Comparison of ENCODE assay signal across 9 cellular contexts in the genomic region with DNA sequence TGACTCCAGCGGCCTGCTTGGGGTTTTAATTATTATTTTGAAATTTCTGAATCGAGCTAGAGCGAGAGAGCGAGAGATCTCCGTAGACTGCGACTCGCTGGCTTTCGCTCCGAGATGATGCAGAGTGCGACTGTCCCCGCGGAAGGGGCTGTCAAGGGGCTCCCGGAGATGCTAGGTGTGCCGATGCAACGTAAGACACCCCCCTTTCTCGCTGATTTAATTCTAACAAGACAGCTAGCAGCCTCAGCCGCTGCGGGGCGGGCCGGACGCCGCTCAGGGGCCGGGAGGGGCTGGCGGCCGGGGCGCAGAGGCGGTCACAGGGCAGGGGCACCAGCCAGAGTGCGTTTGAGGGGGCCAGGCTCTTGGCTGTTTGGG. TPM values are rescaled to one million over a fixed set of nuclear protein-coding genes. Genes with fewer than 3 reads are reported as not detected.
DNase-seq lines count a peak whose midpoint lies in the region; ATAC-seq and TF ChIP-seq lines count a peak whose summit lies in the region.
"Had no signal": no experiment of that assay in that cellular context is flagged by ENCODE, and none has a peak within 500 bp of the region (broad histone marks: within the 10 kb centered on the region; RNA-seq: fewer than 3 reads in every experiment).

No MANE protein-coding gene starts in this region.

- H4K5ac ChIP-seq in H9 (ENCODE audit: insufficient read length, low read depth, low read length) = no peak overlapping the region

- H4K8ac ChIP-seq in H9 (replicated peaks; ENCODE audit: insufficient read length, low read depth, low read length) = no peak overlapping the region

- H3K4ac ChIP-seq in H9 (ENCODE audit: low read depth, low read length) = no peak overlapping the region

- H3K79me1 ChIP-seq in H9 (ENCODE audit: insufficient read depth, low read depth, low read length, poor library complexity, severe bottlenecking) = no peaks in the 10 kb centered on the region

- H3K9ac ChIP-seq in H9 (ENCODE audit: extremely low read depth, insufficient read length, low read length) = no peak overlapping the region

- H3K27me3 ChIP-seq in H9 (ENCODE audit: insufficient read depth, low read length) = peaks cover 62% of the 10 kb centered on the region
- peaks cover 98% of the 10 kb centered on the region for H3K27me3 ChIP-seq in lower lobe of right lung (ENCODE audit: low read depth)
- H3K27me3 ChIP-seq in vagina = peaks cover 51% of the 10 kb centered on the region

- H2BK15ac ChIP-seq in H9 (ENCODE audit: low read depth, low read length) = no peak overlapping the region

- H2AFZ ChIP-seq in H9 (ENCODE audit: low read length) = no peak overlapping the region

- TF ChIP-seq CTCF in AG04449 (IDR thresholded peaks at IDR 0.05; ENCODE audit: insufficient read depth, low read length, missing control alignments) (no peak), H9 (conservative IDR thresholded peaks at IDR 0.05) (no peak), lower lobe of right lung (IDR thresholded peaks at IDR 0.05) (no peak), vagina (IDR thresholded peaks at IDR 0.05) (no peak)

- H3K4me3 ChIP-seq in AG04449 (ENCODE audit: low read depth, low read length) = peak overlapping the region; percentile 52
- peak overlapping the region; percentile 70 for H3K4me3 ChIP-seq in lower lobe of right lung
- H3K4me3 ChIP-seq in vagina = peak overlapping the region; percentile 52 to 66

- H2BK12ac ChIP-seq in H9 (ENCODE audit: insufficient read length, low read depth, low read length) = no peak overlapping the region

- peak overlapping the region; percentile 63 to 89 for H3K4me3 Mint-ChIP-seq in H9
- H3K4me3 Mint-ChIP-seq in activated naive CD4-positive, alpha-beta T cell treated with anti-CD3 and anti-CD28 coated beads, Interleukin-2, amount 50 U/mL, for 24 hours = peak overlapping the region; percentile 80

- no peak overlapping the region for H3K14ac ChIP-seq in H9 (ENCODE audit: insufficient read depth, low read length)

- POLR2A ChIA-PET in AG04449 (lab: Yijun Ruan, JAX) = no interaction called here

- H3K23me2 ChIP-seq in H9 (ENCODE audit: insufficient read length, low read depth, low read length, poor library complexity, severe bottlenecking) = peaks cover 36% of the 10 kb centered on the region

- no peak overlapping the region for H2AK5ac ChIP-seq in H9 (ENCODE audit: insufficient read length, low read length)

- no peaks in the 10 kb centered on the region for H3K9me3 ChIP-seq in H9 (ENCODE audit: control insufficient read depth, low read depth, low read length)
- no peaks in the 10 kb centered on the region for H3K9me3 ChIP-seq in lower lobe of right lung
- H3K9me3 ChIP-seq in vagina = no peaks in the 10 kb centered on the region

- H3K27me3 Mint-ChIP-seq in H9 (ENCODE audit: low read depth) = peaks cover 93% of the 10 kb centered on the region
- H3K27me3 Mint-ChIP-seq in activated naive CD4-positive, alpha-beta T cell treated with anti-CD3 and anti-CD28 coated beads, Interleukin-2, amount 50 U/mL, for 24 hours = peaks cover 54% of the 10 kb centered on the region

- H3K23ac ChIP-seq in H9 (ENCODE audit: insufficient read length, low read depth, low read length) = no peak overlapping the region

- no peaks in the 10 kb centered on the region for H3K36me3 ChIP-seq in lower lobe of right lung
- no peaks in the 10 kb centered on the region for H3K36me3 ChIP-seq in vagina

- no CpG with 5 or more reads among the region's 28 CpGs for WGBS in H9 (ENCODE audit: extremely low coverage, insufficient read length, low lambda C conversion rate)

- H3K27ac ChIP-seq in H9 (ENCODE audit: insufficient read length, low read depth, low read length) = no peak overlapping the region
- H3K27ac ChIP-seq in lower lobe of right lung = no peak overlapping the region
- no peak overlapping the region for H3K27ac ChIP-seq in vagina

- peak overlapping the region; percentile 76 for H3K4me2 ChIP-seq in H9 (ENCODE audit: insufficient read depth, insufficient read length, low read length)

- no peak overlapping the region for H2BK5ac ChIP-seq in H9 (ENCODE audit: insufficient read length, low read length)

- no peak for TF ChIP-seq POLR2A in vagina (IDR thresholded peaks at IDR 0.05)

- peaks cover 0 to 2% (median 0%) of the 10 kb centered on the region in 3 experiments; a peak in 1 of 7 replicates for H3K36me3 Mint-ChIP-seq in H9 (ENCODE audit: insufficient read depth in 1 of 3, low read depth in 3 of 3)
- H3K36me3 Mint-ChIP-seq in activated naive CD4-positive, alpha-beta T cell treated with anti-CD3 and anti-CD28 coated beads, Interleukin-2, amount 50 U/mL, for 24 hours = no peaks in the 10 kb centered on the region

- no peak for DNase-seq in AG04449 (ENCODE audit: low read depth, low spot score)
- no peak for DNase-seq in H9
- no peak for DNase-seq in lower lobe of right lung
- DNase-seq in vagina (ENCODE audit: extremely low spot score in 2 of 2) = no peak
- DNase-seq in SK-N-DZ (ENCODE audit: low spot score) = no peak
- no peak for DNase-seq in hippocampal formation (lab: John Stamatoyannopoulos, UW)
- no peak for DNase-seq in NCI-H2107 (lab: John Stamatoyannopoulos, UW)

- H3K56ac ChIP-seq in H9 (ENCODE audit: insufficient read length, low read depth, low read length) = no peak overlapping the region

- H4K91ac ChIP-seq in H9 (ENCODE audit: insufficient read length, low read depth, low read length) = no peak overlapping the region

- intact Hi-C loops in lower lobe of right lung (cut with DNase I) = no loop called here
- intact Hi-C loops in vagina (cut with DNase I) = no loop called here

- peaks cover 37 to 42% of the 10 kb centered on the region in 2 experiments for H3K4me1 Mint-ChIP-seq in H9
- peaks cover 32% of the 10 kb centered on the region for H3K4me1 Mint-ChIP-seq in activated naive CD4-positive, alpha-beta T cell treated with anti-CD3 and anti-CD28 coated beads, Interleukin-2, amount 50 U/mL, for 24 hours

- ATAC-seq in lower lobe of right lung = peak in 1 of 2 donors; percentile 3

- no peaks in the 10 kb centered on the region for H3K79me2 ChIP-seq in H9 (ENCODE audit: insufficient read depth, low read length)

- no peak overlapping the region for H2BK120ac ChIP-seq in H9 (ENCODE audit: low read depth, low read length, poor library complexity, severe bottlenecking)

- no peaks in the 10 kb centered on the region for H4K20me1 ChIP-seq in H9 (ENCODE audit: control insufficient read depth, insufficient read depth, insufficient read length)

- no peak overlapping the region for H3K18ac ChIP-seq in H9 (ENCODE audit: insufficient read length, low read depth, low read length)

- peaks cover 3 to 5% of the 10 kb centered on the region in 2 experiments; a peak in 3 of 5 replicates for H3K9me3 Mint-ChIP-seq in H9
- H3K9me3 Mint-ChIP-seq in activated naive CD4-positive, alpha-beta T cell treated with anti-CD3 and anti-CD28 coated beads, Interleukin-2, amount 50 U/mL, for 24 hours = no peaks in the 10 kb centered on the region

- H3K4me1 ChIP-seq in H9 (ENCODE audit: insufficient read depth, low read length) = peaks cover 10% of the 10 kb centered on the region; the same call in 1 of the 2 replicates
- H3K4me1 ChIP-seq in lower lobe of right lung = peaks cover 57% of the 10 kb centered on the region
- H3K4me1 ChIP-seq in vagina = peaks cover 56% of the 10 kb centered on the region

- no peak overlapping the region for H2BK20ac ChIP-seq in H9 (ENCODE audit: low read depth, low read length, poor library complexity, severe bottlenecking)

- CTCF ChIA-PET in AG04449 (lab: Yijun Ruan, JAX) = interaction anchor here (1.2 to 1.7 kb wide), 2 partner anchors 251 to 253 kb away, joined by 4 to 5 read pairs; no protein-coding TSS in a partner anchor

- H3K27ac Mint-ChIP-seq in H9 = no peak overlapping the region
- H3K27ac Mint-ChIP-seq in activated naive CD4-positive, alpha-beta T cell treated with anti-CD3 and anti-CD28 coated beads, Interleukin-2, amount 50 U/mL, for 24 hours = no peak overlapping the region

- H3T11ph ChIP-seq in H9 (ENCODE audit: low read length) = no peak overlapping the region

RNA-seq across cellular contexts. Expression of a gene that starts 0.3 kb away (rescaled TPM):
- total RNA-seq in H9 (2021) = 1.9 and 2.0 TPM in 2 replicates
- not detected for total RNA-seq in lower lobe of right lung
- total RNA-seq in vagina = 0.98 TPM
- 0.50 and 0.63 TPM in 2 replicates for polyA plus RNA-seq in SK-N-DZ (2014; cell fraction: cytosol; rRNA removed)
- polyA plus RNA-seq in SK-N-DZ (2014; cell fraction: nucleus; rRNA removed) = 1.0 and 3.1 TPM in 2 replicates
- total RNA-seq: frontal cortex had no signal
